8 cellular contexts compared by ENCODE assay signal in genomic region chr20:36886859-36887778, GRCh38. TPM values are rescaled to one million over a fixed set of nuclear protein-coding genes. Genes with fewer than 3 reads are reported as not detected.
A peak's percentile ranks its signal among the peaks of the same experiment; 100 is the strongest.
DNase-seq lines count a peak whose midpoint lies in the region; ATAC-seq, FAIRE-seq and TF ChIP-seq lines count a peak whose summit lies in the region.

No MANE protein-coding gene starts in this region.

- TF ChIP-seq CTCF in adrenal gland (IDR thresholded peaks at IDR 0.05) (peak; percentile 87 to 95 (median 92)), prostate gland (IDR thresholded peaks at IDR 0.05) (peak; percentile 76 to 94 (median 90))

- no peak overlapping the region for H3K27ac ChIP-seq in adrenal gland
- H3K27ac ChIP-seq in prostate gland = peak overlapping the region; percentile 4 to 11

- peak; percentile 92 for DNase-seq in AG20443 (ENCODE audit: low spot score)
- peak; percentile 84 for DNase-seq in NCI-H1436 (lab: John Stamatoyannopoulos, UW)
- DNase-seq in T follicular helper cell (ENCODE audit: low read depth) = peak; percentile 73
- peak; percentile 74 to 93 (median 84) for DNase-seq in adrenal gland
- DNase-seq in left cardiac atrium = peak; percentile 84
- peak; percentile 83 for DNase-seq in prostate gland (ENCODE audit: low spot score)
- peak; percentile 94 for DNase-seq in urothelium cell line (ENCODE audit: low spot score)

- 17 to 25% (median 23%) methylated on average over 14 to 24 of the region's 24 CpGs for WGBS in adrenal gland, 4 donors
- WGBS in prostate gland = 17% methylated on average over 24 of the region's 24 CpGs

- H3K36me3 ChIP-seq in adrenal gland (replicated peaks in 1 of 2) = peaks cover 0 to 25% of the 10 kb centered on the region in 2 donors
- no peaks in the 10 kb centered on the region for H3K36me3 ChIP-seq in prostate gland

- intact Hi-C loops in adrenal gland (cut with DNase I) (no loop called here), left cardiac atrium (cut with DNase I) (no loop called here), prostate gland (cut with DNase I) (loop anchor here (5.0 kb wide), 1 partner anchor 275 kb away; no protein-coding TSS in a partner anchor)

- no peaks in the 10 kb centered on the region for H3K9me3 ChIP-seq in adrenal gland (replicated peaks in 1 of 3)
- H3K9me3 ChIP-seq in prostate gland = no peaks in the 10 kb centered on the region

- H3K27me3 ChIP-seq in adrenal gland (no peaks in the 10 kb centered on the region), prostate gland (replicated peaks; ENCODE audit: insufficient read depth) (no peaks in the 10 kb centered on the region)

- ATAC-seq in GM19455 (IDR thresholded peaks at IDR 0.05; ENCODE audit: unreplicated experiment) = peak; percentile 61
- ATAC-seq in left cardiac atrium = peak; percentile 86 to 89

- H3K4me1 ChIP-seq in adrenal gland (replicated peaks in 1 of 2) = peaks cover 0 to 16% of the 10 kb centered on the region in 2 donors
- no peaks in the 10 kb centered on the region for H3K4me1 ChIP-seq in prostate gland (replicated peaks)

- FAIRE-seq in urothelium cell line (lab: Jason Lieb, UNC) = peak; percentile 9

- H3K4me3 ChIP-seq in adrenal gland = no peak overlapping the region
- H3K4me3 ChIP-seq in prostate gland = no peak overlapping the region

- TF ChIP-seq POLR2A in adrenal gland (IDR thresholded peaks at IDR 0.05) (no peak), prostate gland (IDR thresholded peaks at IDR 0.05) (no peak)

RNA-seq across cellular contexts. Expression of gene TLDC2, which starts 11.2 kb away (rescaled TPM):
- total RNA-seq in adrenal gland = under 1 TPM in 1 of 8 donors, not detected in 7; 0.29 TPM
- polyA plus RNA-seq in adrenal gland = under 1 TPM in 2 of 3 donors, not detected in 1; 0.10 to 0.22 TPM
- under 1 TPM in 1 of 2 donors, not detected in 1; 0.18 TPM for total RNA-seq in left cardiac atrium
- 1 to 10 TPM in 1 of 2 donors, under 1 TPM in 1; 0.14 to 1.3 TPM for total RNA-seq in prostate gland

Comparison
In these comparisons a context has a peak if more than half of its experiments do, and no peak if none do; other contexts are left out.
1. H3K27ac ChIP-seq: peak in prostate gland (2 of 2); none in adrenal gland (0 of 5).
2. Peak in every context shown above with its lines, with median percentiles within 50 percentile points of each other: DNase-seq.